In genomic region chr12:88175544-88175943, GRCh38 we compare ENCODE assay signal across 14 cellular contexts. TPM values are rescaled to one million over a fixed set of nuclear protein-coding genes. Genes with fewer than 3 reads are reported as not detected.
DNase-seq lines count a peak whose midpoint lies in the region; ATAC-seq and TF ChIP-seq lines count a peak whose summit lies in the region.
"Had no signal": no experiment of that assay in that cellular context is flagged by ENCODE, and none has a peak within 500 bp of the region (broad histone marks: within the 10 kb centered on the region; RNA-seq: fewer than 3 reads in every experiment).

No MANE protein-coding gene starts in this region.

- POLR2A ChIA-PET in activated CD8-positive, alpha-beta T cell treated with anti-CD3 and anti-CD28 coated beads for 36 hours (lab: Charles Lee), result no interaction called here

- H3K36me3 Mint-ChIP-seq in activated naive CD4-positive, alpha-beta T cell treated with anti-CD3 and anti-CD28 coated beads, Interleukin-2, amount 50 U/mL, for 24 hours, result peaks cover 41% of the 10 kb centered on the region
- H3K36me3 Mint-ChIP-seq in activated CD8-positive, alpha-beta T cell treated with anti-CD3 and anti-CD28 coated beads for 36 hours (ENCODE audit: low read depth), result peaks cover 48% of the 10 kb centered on the region

- ATAC-seq in stimulated activated naive CD8-positive, alpha-beta T cell treated with anti-CD3 and anti-CD28 coated beads, Interleukin-15, Interleukin-2, amounts not matched to agents 100 U/mL and 50 U/mL, for 24 hours, result peak; percentile 36
- no peak for ATAC-seq in stimulated activated naive CD8-positive, alpha-beta T cell treated with anti-CD3 and anti-CD28 coated beads, Interleukin-15, amount 100 ng/mL, for 72 hours
- ATAC-seq in activated CD8-positive, alpha-beta T cell treated with anti-CD3 and anti-CD28 coated beads for 36 hours, result no peak
- ATAC-seq: A549; CD8-positive, alpha-beta T cell had no signal

- no peak for TF ChIP-seq CTCF in activated CD8-positive, alpha-beta T cell treated with anti-CD3 and anti-CD28 coated beads for 36 hours (IDR thresholded peaks at IDR 0.05)

- DNase-seq in activated naive CD4-positive, alpha-beta T cell (lab: John Stamatoyannopoulos, UW), result no peak
- no peak for DNase-seq in stimulated activated naive CD8-positive, alpha-beta T cell treated with anti-CD3 and anti-CD28 coated beads, Interleukin-15, Interleukin-2, amounts not matched to agents 100 U/mL and 50 U/mL, for 24 hours
- no peak for DNase-seq in stimulated activated naive CD8-positive, alpha-beta T cell treated with anti-CD3 and anti-CD28 coated beads, Interleukin-15, amount 100 ng/mL, for 72 hours
- DNase-seq in activated CD8-positive, alpha-beta T cell treated with anti-CD3 and anti-CD28 coated beads for 36 hours, result no peak
- DNase-seq: AML-193; Caco-2; Calu3; CD4-positive, alpha-beta T cell; CD8-positive, alpha-beta T cell; DMS79 treated with DMSO at 0.1 percent for 48 hours; GF-D8 had no signal

- no peaks in the 10 kb centered on the region for H3K4me1 Mint-ChIP-seq in activated naive CD4-positive, alpha-beta T cell treated with anti-CD3 and anti-CD28 coated beads, Interleukin-2, amount 50 U/mL, for 24 hours
- H3K4me1 Mint-ChIP-seq in stimulated activated naive CD8-positive, alpha-beta T cell treated with anti-CD3 and anti-CD28 coated beads, Interleukin-15, amount 100 ng/mL, for 72 hours, result no peaks in the 10 kb centered on the region
- peaks cover 3% of the 10 kb centered on the region for H3K4me1 Mint-ChIP-seq in activated CD8-positive, alpha-beta T cell treated with anti-CD3 and anti-CD28 coated beads for 36 hours (ENCODE audit: low read depth)

- H3K9me3 Mint-ChIP-seq in activated naive CD4-positive, alpha-beta T cell treated with anti-CD3 and anti-CD28 coated beads, Interleukin-2, amount 50 U/mL, for 24 hours, result no peaks in the 10 kb centered on the region
- H3K9me3 Mint-ChIP-seq in stimulated activated naive CD8-positive, alpha-beta T cell treated with anti-CD3 and anti-CD28 coated beads, Interleukin-15, amount 100 ng/mL, for 72 hours, result no peaks in the 10 kb centered on the region
- no peaks in the 10 kb centered on the region for H3K9me3 Mint-ChIP-seq in activated CD8-positive, alpha-beta T cell treated with anti-CD3 and anti-CD28 coated beads for 36 hours
- H3K9me3 Mint-ChIP-seq: CD8-positive, alpha-beta T cell had no signal

- no peaks in the 10 kb centered on the region for H3K27me3 Mint-ChIP-seq in activated naive CD4-positive, alpha-beta T cell treated with anti-CD3 and anti-CD28 coated beads, Interleukin-2, amount 50 U/mL, for 24 hours
- H3K27me3 Mint-ChIP-seq in stimulated activated naive CD8-positive, alpha-beta T cell treated with anti-CD3 and anti-CD28 coated beads, Interleukin-15, amount 100 ng/mL, for 72 hours, result no peaks in the 10 kb centered on the region
- no peaks in the 10 kb centered on the region for H3K27me3 Mint-ChIP-seq in activated CD8-positive, alpha-beta T cell treated with anti-CD3 and anti-CD28 coated beads for 36 hours
- H3K27me3 Mint-ChIP-seq: B cell; CD4-positive, alpha-beta T cell had no signal

- H3K27ac Mint-ChIP-seq in activated naive CD4-positive, alpha-beta T cell treated with anti-CD3 and anti-CD28 coated beads, Interleukin-2, amount 50 U/mL, for 24 hours, result peak overlapping the region; percentile 14
- no peak overlapping the region for H3K27ac Mint-ChIP-seq in stimulated activated naive CD8-positive, alpha-beta T cell treated with anti-CD3 and anti-CD28 coated beads, Interleukin-15, amount 100 ng/mL, for 72 hours
- no peak overlapping the region for H3K27ac Mint-ChIP-seq in activated CD8-positive, alpha-beta T cell treated with anti-CD3 and anti-CD28 coated beads for 36 hours
- H3K27ac Mint-ChIP-seq: B cell; CD4-positive, alpha-beta T cell; CD8-positive, alpha-beta T cell had no signal

- no peak overlapping the region for H3K4me3 Mint-ChIP-seq in activated naive CD4-positive, alpha-beta T cell treated with anti-CD3 and anti-CD28 coated beads, Interleukin-2, amount 50 U/mL, for 24 hours
- no peak overlapping the region for H3K4me3 Mint-ChIP-seq in stimulated activated naive CD8-positive, alpha-beta T cell treated with anti-CD3 and anti-CD28 coated beads, Interleukin-15, amount 100 ng/mL, for 72 hours
- no peak overlapping the region for H3K4me3 Mint-ChIP-seq in activated CD8-positive, alpha-beta T cell treated with anti-CD3 and anti-CD28 coated beads for 36 hours
- H3K4me3 Mint-ChIP-seq: B cell; CD4-positive, alpha-beta T cell; CD8-positive, alpha-beta T cell had no signal

- intact Hi-C loops in activated CD8-positive, alpha-beta T cell treated with anti-CD3 and anti-CD28 coated beads for 36 hours (cut with micrococcal nuclease), result no loop called here

- CTCF ChIA-PET in activated CD8-positive, alpha-beta T cell treated with anti-CD3 and anti-CD28 coated beads for 36 hours (lab: Charles Lee), result no interaction called here

RNA-seq across cellular contexts. Expression of gene TMTC3, which starts 33.4 kb away (rescaled TPM):
- total RNA-seq in activated CD8-positive, alpha-beta T cell treated with anti-CD3 and anti-CD28 coated beads for 36 hours, result 1 to 10 TPM; 4.7 to 5.0 TPM

RNA-seq across cellular contexts. Expression of gene CEP290, which starts 33.7 kb away (rescaled TPM):
- 10 to 100 TPM; 15.2 to 15.3 TPM for total RNA-seq in activated CD8-positive, alpha-beta T cell treated with anti-CD3 and anti-CD28 coated beads for 36 hours
